In genomic region chr12:108712164-108712924, GRCh38 we compare ENCODE assay signal across 13 cellular contexts. TPM values are rescaled to one million over a fixed set of nuclear protein-coding genes. Genes with fewer than 3 reads are reported as not detected.
DNase-seq lines count a peak whose midpoint lies in the region; ATAC-seq and TF ChIP-seq lines count a peak whose summit lies in the region.
"Had no signal": no experiment of that assay in that cellular context is flagged by ENCODE, and none has a peak within 500 bp of the region (broad histone marks: within the 10 kb centered on the region; RNA-seq: fewer than 3 reads in every experiment).

No MANE protein-coding gene starts in this region.

- H3K4me3 ChIP-seq in GM23248: peak overlapping the region; percentile 28
- no peak overlapping the region for H3K4me3 ChIP-seq in CD4-positive, alpha-beta memory T cell (ENCODE audit: low read length in 2 of 2)
- H3K4me3 ChIP-seq: testis had no signal

- 82 to 85% methylated on average over 12 of the region's 12 CpGs for WGBS in GM23248 (ENCODE audit: low coverage in 1 of 2, low lambda C conversion rate in 2 of 2, missing lambda C conversion rate in 2 of 2), 2 experiments

- peaks cover 50% of the 10 kb centered on the region for H3K4me1 ChIP-seq in GM23248 (ENCODE audit: insufficient read depth)
- no peaks in the 10 kb centered on the region for H3K4me1 ChIP-seq in CD4-positive, alpha-beta memory T cell (ENCODE audit: insufficient read depth, low read length)

- H3F3A ChIP-seq in GM23248 (ENCODE audit: insufficient read depth): peaks cover 69% of the 10 kb centered on the region

- H3K9me2 ChIP-seq in GM23248 (ENCODE audit: insufficient read depth): no peaks in the 10 kb centered on the region

- no peak overlapping the region for H2AFZ ChIP-seq in GM23248

- H3K4me1 Mint-ChIP-seq in endothelial cell (ENCODE audit: unreplicated experiment): peaks cover 44% of the 10 kb centered on the region
- H3K4me1 Mint-ChIP-seq in CD4-positive, alpha-beta memory T cell: no peaks in the 10 kb centered on the region
- H3K4me1 Mint-ChIP-seq: activated naive CD4-positive, alpha-beta T cell treated with anti-CD3 and anti-CD28 coated beads, Interleukin-2, amount 50 U/mL, for 24 hours; central memory CD8-positive, alpha-beta T cell had no signal

- peak overlapping the region; percentile 56 for H3K4me2 ChIP-seq in GM23248 (ENCODE audit: unreplicated experiment)

- peaks cover 11% of the 10 kb centered on the region for H3K36me3 Mint-ChIP-seq in endothelial cell (ENCODE audit: low read depth, unreplicated experiment)
- no peaks in the 10 kb centered on the region for H3K36me3 Mint-ChIP-seq in CD4-positive, alpha-beta memory T cell
- H3K36me3 Mint-ChIP-seq: activated naive CD4-positive, alpha-beta T cell treated with anti-CD3 and anti-CD28 coated beads, Interleukin-2, amount 50 U/mL, for 24 hours had no signal

- no peak for TF ChIP-seq CTCF in endothelial cell (IDR thresholded peaks at IDR 0.05; ENCODE audit: unreplicated experiment)

- in situ Hi-C loops in GM23248 (cut with MboI): no loop called here

- peaks cover 100% of the 10 kb centered on the region for H3K79me2 ChIP-seq in GM23248 (ENCODE audit: insufficient read depth)

- H3K9me3 ChIP-seq in GM23248 (ENCODE audit: low read depth): no peaks in the 10 kb centered on the region
- no peaks in the 10 kb centered on the region for H3K9me3 ChIP-seq in CD4-positive, alpha-beta memory T cell (ENCODE audit: control insufficient read depth in 1 of 2, low read length in 2 of 2)
- H3K9me3 ChIP-seq: testis had no signal

- peaks cover 2% of the 10 kb centered on the region for H3K27me3 Mint-ChIP-seq in endothelial cell (ENCODE audit: unreplicated experiment)
- no peaks in the 10 kb centered on the region for H3K27me3 Mint-ChIP-seq in CD4-positive, alpha-beta memory T cell
- H3K27me3 Mint-ChIP-seq: activated naive CD4-positive, alpha-beta T cell treated with anti-CD3 and anti-CD28 coated beads, Interleukin-2, amount 50 U/mL, for 24 hours; central memory CD8-positive, alpha-beta T cell had no signal

- intact Hi-C loops in sciatic nerve (cut with DNase I): no loop called here
- intact Hi-C loops in CD4-positive, alpha-beta memory T cell (cut with micrococcal nuclease): no loop called here

- H3K27ac Mint-ChIP-seq in endothelial cell (ENCODE audit: unreplicated experiment): peak overlapping the region; percentile 32
- H3K27ac Mint-ChIP-seq in CD4-positive, alpha-beta memory T cell: peak overlapping the region in 1 of 7 donors; percentile 37
- H3K27ac Mint-ChIP-seq: activated naive CD4-positive, alpha-beta T cell treated with anti-CD3 and anti-CD28 coated beads, Interleukin-2, amount 50 U/mL, for 24 hours had no signal

- peak overlapping the region; percentile 16; the same call in 1 of the 2 replicates for H3K27ac ChIP-seq in GM23248
- H3K27ac ChIP-seq in CD4-positive, alpha-beta memory T cell (ENCODE audit: low read depth, low read length): no peak overlapping the region

- peaks cover 21% of the 10 kb centered on the region; the same call in 1 of the 2 replicates for H4K20me1 ChIP-seq in GM23248 (ENCODE audit: insufficient read depth)

- POLR2A ChIA-PET in CD4-positive, alpha-beta memory T cell (lab: Charles Lee; ENCODE audit: partially characterized antibody): no interaction called here

- ATAC-seq in sciatic nerve: peak; percentile 54
- ATAC-seq in GM21367 (IDR thresholded peaks at IDR 0.05; ENCODE audit: unreplicated experiment): no peak
- no peak for ATAC-seq in HG03045 (IDR thresholded peaks at IDR 0.05; ENCODE audit: unreplicated experiment)
- ATAC-seq: esophagus mucosa had no signal

- no peak for DNase-seq in GM23248
- DNase-seq in NAMALWA (ENCODE audit: low spot score): peak; percentile 34
- no peak for DNase-seq in endothelial cell (ENCODE audit: low spot score)
- no peak for DNase-seq in sciatic nerve (ENCODE audit: low spot score)
- no peak for DNase-seq in iPS-NIHi11 (ENCODE audit: low spot score)
- no peak for DNase-seq in CD4-positive, alpha-beta memory T cell
- DNase-seq: NCI-H2081, testis had no signal

- CTCF ChIA-PET in CD4-positive, alpha-beta memory T cell (lab: Charles Lee; ENCODE audit: partially characterized antibody): interaction anchor here (0.6 to 0.8 kb wide), 2 partner anchors 47 to 133 kb away, joined by 3 read pairs; no protein-coding TSS in a partner anchor

- H3K9me3 Mint-ChIP-seq in endothelial cell (ENCODE audit: unreplicated experiment): no peaks in the 10 kb centered on the region
- H3K9me3 Mint-ChIP-seq in CD4-positive, alpha-beta memory T cell: no peaks in the 10 kb centered on the region
- H3K9me3 Mint-ChIP-seq: activated naive CD4-positive, alpha-beta T cell treated with anti-CD3 and anti-CD28 coated beads, Interleukin-2, amount 50 U/mL, for 24 hours; central memory CD8-positive, alpha-beta T cell had no signal

- peaks cover 29% of the 10 kb centered on the region; the same call in 1 of the 2 replicates for H3K36me3 ChIP-seq in GM23248 (ENCODE audit: low read depth)
- no peaks in the 10 kb centered on the region for H3K36me3 ChIP-seq in CD4-positive, alpha-beta memory T cell (ENCODE audit: insufficient read depth, low read length)

- no peak overlapping the region; the same call in 1 of the 2 replicates for H3K9ac ChIP-seq in GM23248

- H3K4me3 Mint-ChIP-seq in endothelial cell (ENCODE audit: unreplicated experiment): no peak overlapping the region
- H3K4me3 Mint-ChIP-seq in CD4-positive, alpha-beta memory T cell: no peak overlapping the region
- H3K4me3 Mint-ChIP-seq: activated naive CD4-positive, alpha-beta T cell treated with anti-CD3 and anti-CD28 coated beads, Interleukin-2, amount 50 U/mL, for 24 hours; central memory CD8-positive, alpha-beta T cell had no signal

- no peaks in the 10 kb centered on the region for H3K27me3 ChIP-seq in GM23248 (replicated peaks; ENCODE audit: insufficient read depth)
- H3K27me3 ChIP-seq in CD4-positive, alpha-beta memory T cell (ENCODE audit: insufficient read depth, low read length): no peaks in the 10 kb centered on the region
- H3K27me3 ChIP-seq: testis had no signal

RNA-seq across cellular contexts. Expression of gene CORO1C, which starts 19.0 kb away (rescaled TPM):
- 170 and 172 TPM in 2 replicates for total RNA-seq in GM23248 (2014; rRNA removed; shearing (Covaris generic))
- polyA plus RNA-seq in GM23248 (2016; fragmentation: Nextera tagmentation; extraction: Ambion mirVana): 401 and 403 TPM in 2 replicates
- total RNA-seq in endothelial cell (ENCODE audit: unreplicated experiment): 380 TPM
- total RNA-seq in sciatic nerve: 194 TPM
- 10 to 100 TPM; 10.3 to 11.9 TPM for total RNA-seq in CD4-positive, alpha-beta memory T cell
- 10 to 100 TPM in 1 of 2 donors, 1 to 10 TPM in 1; 8.0 to 12.6 TPM for polyA plus RNA-seq in CD4-positive, alpha-beta memory T cell

Comparison
In these comparisons a context has a peak if more than half of its experiments do, and no peak if none do; other contexts are left out.
1. RNA of gene CORO1C, which starts 19.0 kb away (total RNA-seq): 380 TPM in endothelial cell (single experiment), 194 TPM in sciatic nerve (single experiment) and 170 to 172 TPM in GM23248; 10.3 to 11.9 TPM in CD4-positive, alpha-beta memory T cell; every median in the first group is over 10 times any median in the second.